ENCODE assay signal across 12 cellular contexts in the genomic region with DNA sequence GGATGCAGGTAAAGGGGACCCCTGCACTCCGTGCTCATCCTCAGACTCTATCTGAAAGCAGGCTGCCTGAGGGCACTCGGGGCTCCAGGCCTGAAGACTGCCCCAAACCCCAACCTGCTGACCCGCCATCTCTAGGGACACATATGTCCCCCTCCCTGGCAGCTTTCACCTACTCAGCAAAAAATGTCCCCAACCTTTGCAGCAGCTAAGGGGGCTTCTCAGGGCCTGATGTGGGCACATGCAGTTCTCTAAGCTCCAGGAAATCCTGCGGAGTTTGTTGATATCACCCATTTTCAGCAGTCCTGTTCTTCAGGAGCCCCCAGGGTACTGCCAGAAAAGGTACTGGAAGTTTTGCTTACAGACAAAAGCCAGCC. TPM values are rescaled to one million over a fixed set of nuclear protein-coding genes. Genes with fewer than 3 reads are reported as not detected.
DNase-seq lines count a peak whose midpoint lies in the region; ATAC-seq, FAIRE-seq and TF ChIP-seq lines count a peak whose summit lies in the region.
"Had no signal": no experiment of that assay in that cellular context is flagged by ENCODE, and none has a peak within 500 bp of the region (broad histone marks: within the 10 kb centered on the region; RNA-seq: fewer than 3 reads in every experiment).

No MANE protein-coding gene starts in this region.

- peaks cover 17% of the 10 kb centered on the region for H3K4me1 Mint-ChIP-seq in neural crest cell
- peaks cover 15 to 16% of the 10 kb centered on the region in 2 donors for H3K4me1 Mint-ChIP-seq in natural killer cell treated with Interleukin-12 subunit alpha and Interleukin-12 subunit beta and Interleukin-15 and Interleukin-18, amount 100 ng/mL, for 72 hours (ENCODE audit: low read depth in 2 of 2)

- H3K4me3 ChIP-seq in BLaER1 (no peak overlapping the region), NT2/D1 (ENCODE audit: insufficient read length, low read depth) (no peak overlapping the region), K562 (no peak overlapping the region)

- H3K9ac ChIP-seq in BLaER1 (0 out of 2 replicates have a peak overlapping the region, but pooled peaks have one; percentile 29), NT2/D1 (ENCODE audit: insufficient read length, low read depth) (peak overlapping the region; percentile 44), K562 (ENCODE audit: insufficient read depth in 1 of 2, low read depth in 2 of 2, low read length in 2 of 2) (peak overlapping the region in 1 of 2 experiments; percentile 80; a peak in 2 of 4 replicates)

- CTCF ChIA-PET in K562 (lab: Yijun Ruan, JAX; ENCODE audit: low intra/inter-chr PET ratio) = no interaction called here

- H3K9me1 ChIP-seq in K562 (ENCODE audit: control insufficient read depth, insufficient read depth, low read length) = peaks cover 8% of the 10 kb centered on the region

- DNase-seq in NT2/D1 (ENCODE audit: low read depth, low spot score) (no peak), K562 (ENCODE audit: extremely low read depth in 1 of 4, low spot score in 3 of 4) (no peak), neural crest cell (ENCODE audit: low read depth, low spot score) (no peak), SK-N-DZ (ENCODE audit: low spot score) (no peak)
- no peak for DNase-seq in natural killer cell treated with Interleukin-12 subunit alpha and Interleukin-12 subunit beta and Interleukin-15 and Interleukin-18, amount 100 ng/mL, for 72 hours (ENCODE audit: low spot score)
- DNase-seq: CD8-positive, alpha-beta memory T cell; HCEC 1CT had no signal

- H3K9me3 ChIP-seq in BLaER1 (no peaks in the 10 kb centered on the region), NT2/D1 (ENCODE audit: insufficient read depth, low read length) (no peaks in the 10 kb centered on the region), K562 (replicated peaks; ENCODE audit: control insufficient read depth, insufficient read depth, low read depth, low read length) (no peaks in the 10 kb centered on the region)

- 86% methylated on average over 4 of the region's 4 CpGs for WGBS in K562 (ENCODE audit: insufficient coverage, low coverage, missing lambda C conversion rate)

- no peak overlapping the region for H2AFZ ChIP-seq in K562 (ENCODE audit: low read depth, low read length)

- FAIRE-seq in K562 (lab: Jason Lieb, UNC) = no peak
- FAIRE-seq: GM12891 had no signal

- no peak; the same call in 1 of the 2 replicates for TF ChIP-seq POLR2A in K562 (conservative IDR thresholded peaks at IDR 0.05)

- H3K27ac Mint-ChIP-seq in neural crest cell (ENCODE audit: unreplicated experiment) = no peak overlapping the region
- no peak overlapping the region for H3K27ac Mint-ChIP-seq in natural killer cell treated with Interleukin-12 subunit alpha and Interleukin-12 subunit beta and Interleukin-15 and Interleukin-18, amount 100 ng/mL, for 72 hours

- H3K27me3 ChIP-seq in BLaER1 (no peaks in the 10 kb centered on the region), NT2/D1 (ENCODE audit: insufficient read depth, insufficient read length) (no peaks in the 10 kb centered on the region), K562 (ENCODE audit: control insufficient read depth in 2 of 2, insufficient read depth in 2 of 2, low read length in 2 of 2) (no peaks in the 10 kb centered on the region)

- H4K20me1 ChIP-seq in BLaER1 (peaks cover 82% of the 10 kb centered on the region), K562 (replicated peaks; ENCODE audit: control insufficient read depth, insufficient read depth, low read length) (peaks cover 4% of the 10 kb centered on the region; the same call in 1 of the 2 replicates)

- intact Hi-C loops in K562 (cut with micrococcal nuclease) = loop anchor here (10.0 kb wide), 1 partner anchor 94 kb away; no protein-coding TSS in a partner anchor

- H3K4me2 ChIP-seq in BLaER1 (no peak overlapping the region), K562 (ENCODE audit: insufficient read depth, low read length) (no peak overlapping the region)

- no peaks in the 10 kb centered on the region for H3K36me3 Mint-ChIP-seq in neural crest cell (ENCODE audit: low read depth)
- peaks cover under 1% of the 10 kb centered on the region for H3K36me3 Mint-ChIP-seq in natural killer cell treated with Interleukin-12 subunit alpha and Interleukin-12 subunit beta and Interleukin-15 and Interleukin-18, amount 100 ng/mL, for 72 hours

- H3K4me1 ChIP-seq in BLaER1 (peaks cover 27% of the 10 kb centered on the region), NT2/D1 (ENCODE audit: insufficient read depth, insufficient read length) (peaks cover 24% of the 10 kb centered on the region), K562 (replicated peaks in 1 of 2; ENCODE audit: control insufficient read depth in 2 of 2, insufficient read depth in 2 of 2, low read length in 2 of 2) (peaks cover 16 to 59% of the 10 kb centered on the region in 2 experiments)

- H3K27ac ChIP-seq in BLaER1 (no peak overlapping the region), K562 (ENCODE audit: extremely low read depth, low read depth, low read length) (no peak overlapping the region)

- TF ChIP-seq EP300 in K562 (IDR thresholded peaks at IDR 0.05; ENCODE audit: low read length) = no peak

- in situ Hi-C loops in K562 (cut with MboI) = no loop called here

- POLR2A ChIA-PET in K562 (lab: Yijun Ruan, JAX) = interaction anchor here (0.6 to 1.5 kb wide), 5 partner anchors 7 to 315 kb away, joined by 3 to 5 read pairs (median 4); partner anchors contain the start of gene ZMYND19

- peak overlapping the region; percentile 56 for H3K4me3 Mint-ChIP-seq in neural crest cell
- no peak overlapping the region for H3K4me3 Mint-ChIP-seq in natural killer cell treated with Interleukin-12 subunit alpha and Interleukin-12 subunit beta and Interleukin-15 and Interleukin-18, amount 100 ng/mL, for 72 hours

- peaks cover 74% of the 10 kb centered on the region for H3K36me3 ChIP-seq in BLaER1
- peaks cover 76% of the 10 kb centered on the region for H3K36me3 ChIP-seq in NT2/D1 (ENCODE audit: insufficient read depth, insufficient read length, low read length)
- peaks cover 75% of the 10 kb centered on the region; the same call in 2 of the 3 replicates for H3K36me3 ChIP-seq in K562 (ENCODE audit: control insufficient read depth, insufficient read depth, low read length)

- H3K9me3 Mint-ChIP-seq in neural crest cell = no peaks in the 10 kb centered on the region
- H3K9me3 Mint-ChIP-seq in natural killer cell treated with Interleukin-12 subunit alpha and Interleukin-12 subunit beta and Interleukin-15 and Interleukin-18, amount 100 ng/mL, for 72 hours = no peaks in the 10 kb centered on the region
- H3K9me3 Mint-ChIP-seq: CD8-positive, alpha-beta memory T cell had no signal

- peaks cover 28% of the 10 kb centered on the region for H3K79me2 ChIP-seq in K562 (ENCODE audit: control insufficient read depth, insufficient read depth, low read length)

- no peak for TF ChIP-seq RAD21 in K562 (CRISPR knock-in tag; conservative IDR thresholded peaks at IDR 0.05 in 1 of 2, IDR thresholded peaks at IDR 0.05 in 1 of 2)

- BruUV-seq in K562 (replicated peaks; lab: Mats Ljungman, UMichigan) = no TSS peak

- ATAC-seq in K562 = no peak
- ATAC-seq in natural killer cell treated with Interleukin-12 subunit alpha and Interleukin-12 subunit beta and Interleukin-15 and Interleukin-18, amount 100 ng/mL, for 72 hours = no peak
- ATAC-seq in HG03039 (IDR thresholded peaks at IDR 0.05; ENCODE audit: unreplicated experiment) = no peak
- no peak for ATAC-seq in GM18858 (IDR thresholded peaks at IDR 0.05; ENCODE audit: unreplicated experiment)

- no peaks in the 10 kb centered on the region for H3K27me3 Mint-ChIP-seq in neural crest cell (ENCODE audit: low read depth)
- no peaks in the 10 kb centered on the region for H3K27me3 Mint-ChIP-seq in natural killer cell treated with Interleukin-12 subunit alpha and Interleukin-12 subunit beta and Interleukin-15 and Interleukin-18, amount 100 ng/mL, for 72 hours

- no peak for TF ChIP-seq CTCF in K562 (IDR thresholded peaks at IDR 0.05 in 2 of 3, conservative IDR thresholded peaks at IDR 0.05 in 1 of 3; ENCODE audit: insufficient read depth in 2 of 3, low read depth in 1 of 3, low read length in 3 of 3)
- no peak for TF ChIP-seq CTCF in neural crest cell (conservative IDR thresholded peaks at IDR 0.05)

RNA-seq across cellular contexts. Expression of gene DPH7, which starts 2.2 kb away (rescaled TPM):
- total RNA-seq in K562 (2011; cell fraction: chromatin; rRNA removed; ENCODE audit: low replicate concordance) = 207 and 328 TPM in 2 replicates
- 176 and 183 TPM in 2 replicates for total RNA-seq in K562 (2011; cell fraction: nucleolus; rRNA removed)
- total RNA-seq in K562 (2011; cell fraction: nucleoplasm; rRNA removed) = 193 and 208 TPM in 2 replicates
- total RNA-seq in K562 (2014; rRNA removed) (49.7 and 54.8 TPM in 2 replicates), K562 (2014; rRNA removed; fragmentation: Illumina TruSeq; extraction: Trizol) (25.5 and 31.8 TPM in 2 replicates), K562 (2015; rRNA removed; fragmentation: Illumina TruSeq; extraction: Trizol) (30.8 and 31.4 TPM in 2 replicates), K562 (2021) (53.0 and 54.0 TPM in 2 replicates), neural crest cell (59.0 and 63.0 TPM in 2 replicates)
- polyA plus RNA-seq in K562 (2011; rRNA removed) (56.1 and 64.2 TPM in 2 replicates), K562 (2014; fragmentation: Illumina TruSeq; extraction: Trizol) (37.1 and 41.3 TPM in 2 replicates), K562 (2014; fragmentation: Nextera tagmentation; extraction: Ambion mirVana) (10 to 100 TPM; 13.9 to 21.4 TPM), K562 (2014; rRNA removed) (65.5 and 68.6 TPM in 2 replicates)
- 42.3 and 50.6 TPM in 2 replicates for polyA plus RNA-seq in K562 (2011; cell fraction: cytosol; rRNA removed)
- polyA plus RNA-seq in K562 (2011; cell fraction: nucleus; rRNA removed) = 337 and 348 TPM in 2 replicates
- polyA plus RNA-seq in K562 (2012) = 32.2 and 49.3 TPM in 2 replicates
- polyA minus RNA-seq in K562 (2011; rRNA and poly(A)+ RNA removed) = 24.1 and 28.0 TPM in 2 replicates
- 10.1 and 16.2 TPM in 2 replicates for polyA minus RNA-seq in K562 (2011; cell fraction: cytosol; rRNA and poly(A)+ RNA removed)
- 42.9 and 65.3 TPM in 2 replicates for polyA minus RNA-seq in K562 (2011; cell fraction: nucleus; rRNA and poly(A)+ RNA removed)
- total RNA-seq in natural killer cell treated with Interleukin-12 subunit alpha and Interleukin-12 subunit beta and Interleukin-15 and Interleukin-18, amount 100 ng/mL, for 72 hours = 10 to 100 TPM; 32.5 to 78.0 TPM
- polyA plus RNA-seq in SK-N-DZ (2014; cell fraction: cytosol; rRNA removed) = 86.2 and 109 TPM in 2 replicates
- polyA plus RNA-seq in SK-N-DZ (2014; cell fraction: nucleus; rRNA removed) = 392 and 393 TPM in 2 replicates

RNA-seq across cellular contexts. Expression of gene ZMYND19, which starts 9.4 kb away (rescaled TPM):
- total RNA-seq in K562 (2011; cell fraction: chromatin; rRNA removed; ENCODE audit: low replicate concordance) = 64.8 and 136 TPM in 2 replicates
- total RNA-seq in K562 (2011; cell fraction: nucleolus; rRNA removed) = 82.2 and 86.9 TPM in 2 replicates
- 72.2 and 86.4 TPM in 2 replicates for total RNA-seq in K562 (2011; cell fraction: nucleoplasm; rRNA removed)
- total RNA-seq in K562 (2014; rRNA removed) (71.7 and 91.1 TPM in 2 replicates), K562 (2014; rRNA removed; fragmentation: Illumina TruSeq; extraction: Trizol) (25.8 and 29.0 TPM in 2 replicates), K562 (2015; rRNA removed; fragmentation: Illumina TruSeq; extraction: Trizol) (53.8 and 54.1 TPM in 2 replicates), K562 (2021) (80.9 and 86.7 TPM in 2 replicates), neural crest cell (71.9 and 72.6 TPM in 2 replicates)
- polyA plus RNA-seq in K562 (2011; rRNA removed) (38.8 and 44.0 TPM in 2 replicates), K562 (2014; fragmentation: Illumina TruSeq; extraction: Trizol) (33.6 and 44.3 TPM in 2 replicates), K562 (2014; fragmentation: Nextera tagmentation; extraction: Ambion mirVana) (1 to 10 TPM; 1.0 to 2.4 TPM), K562 (2014; rRNA removed) (71.0 and 71.7 TPM in 2 replicates)
- 44.8 and 62.0 TPM in 2 replicates for polyA plus RNA-seq in K562 (2011; cell fraction: cytosol; rRNA removed)
- 169 and 210 TPM in 2 replicates for polyA plus RNA-seq in K562 (2011; cell fraction: nucleus; rRNA removed)
- 34.1 and 42.5 TPM in 2 replicates for polyA plus RNA-seq in K562 (2012)
- 13.9 and 22.3 TPM in 2 replicates for polyA minus RNA-seq in K562 (2011; rRNA and poly(A)+ RNA removed)
- polyA minus RNA-seq in K562 (2011; cell fraction: cytosol; rRNA and poly(A)+ RNA removed) = 23.8 and 30.1 TPM in 2 replicates
- 27.6 and 35.2 TPM in 2 replicates for polyA minus RNA-seq in K562 (2011; cell fraction: nucleus; rRNA and poly(A)+ RNA removed)
- total RNA-seq in natural killer cell treated with Interleukin-12 subunit alpha and Interleukin-12 subunit beta and Interleukin-15 and Interleukin-18, amount 100 ng/mL, for 72 hours = 10 to 100 TPM; 31.5 to 96.1 TPM
- polyA plus RNA-seq in SK-N-DZ (2014; cell fraction: cytosol; rRNA removed) = 88.9 and 95.8 TPM in 2 replicates
- polyA plus RNA-seq in SK-N-DZ (2014; cell fraction: nucleus; rRNA removed) = 178 and 188 TPM in 2 replicates

RNA-seq across cellular contexts. Expression of gene ARRDC1, which starts 24.5 kb away (rescaled TPM):
- 63.1 and 259 TPM in 2 replicates for total RNA-seq in K562 (2011; cell fraction: chromatin; rRNA removed; ENCODE audit: low replicate concordance)
- total RNA-seq in K562 (2011; cell fraction: nucleolus; rRNA removed) = 190 and 191 TPM in 2 replicates
- 87.1 and 99.6 TPM in 2 replicates for total RNA-seq in K562 (2011; cell fraction: nucleoplasm; rRNA removed)
- total RNA-seq in K562 (2014; rRNA removed) (33.7 and 37.2 TPM in 2 replicates), K562 (2014; rRNA removed; fragmentation: Illumina TruSeq; extraction: Trizol) (4.1 and 5.8 TPM in 2 replicates), K562 (2015; rRNA removed; fragmentation: Illumina TruSeq; extraction: Trizol) (10.4 and 14.9 TPM in 2 replicates), K562 (2021) (32.2 and 32.5 TPM in 2 replicates), neural crest cell (18.1 and 20.1 TPM in 2 replicates)
- polyA plus RNA-seq in K562 (2011; rRNA removed) (24.5 and 34.0 TPM in 2 replicates), K562 (2014; fragmentation: Illumina TruSeq; extraction: Trizol) (18.6 and 24.3 TPM in 2 replicates), K562 (2014; fragmentation: Nextera tagmentation; extraction: Ambion mirVana) (under 1 TPM; 0.21 to 0.63 TPM), K562 (2014; rRNA removed) (45.3 and 47.0 TPM in 2 replicates)
- 36.0 and 79.6 TPM in 2 replicates for polyA plus RNA-seq in K562 (2011; cell fraction: cytosol; rRNA removed)
- 220 and 374 TPM in 2 replicates for polyA plus RNA-seq in K562 (2011; cell fraction: nucleus; rRNA removed)
- 26.1 and 37.6 TPM in 2 replicates for polyA plus RNA-seq in K562 (2012)
- 9.5 and 12.2 TPM in 2 replicates for polyA minus RNA-seq in K562 (2011; rRNA and poly(A)+ RNA removed)
- polyA minus RNA-seq in K562 (2011; cell fraction: cytosol; rRNA and poly(A)+ RNA removed) = 14.6 and 18.9 TPM in 2 replicates
- polyA minus RNA-seq in K562 (2011; cell fraction: nucleus; rRNA and poly(A)+ RNA removed) = 40.5 and 60.7 TPM in 2 replicates
- 10 to 100 TPM; 56.6 to 64.7 TPM for total RNA-seq in natural killer cell treated with Interleukin-12 subunit alpha and Interleukin-12 subunit beta and Interleukin-15 and Interleukin-18, amount 100 ng/mL, for 72 hours
- polyA plus RNA-seq in SK-N-DZ (2014; cell fraction: cytosol; rRNA removed) = 15.9 and 21.1 TPM in 2 replicates
- 72.2 and 94.4 TPM in 2 replicates for polyA plus RNA-seq in SK-N-DZ (2014; cell fraction: nucleus; rRNA removed)

RNA-seq across cellular contexts. Expression of gene MRPL41, which starts 29.3 kb away (rescaled TPM):
- total RNA-seq in K562 (2011; cell fraction: chromatin; rRNA removed; ENCODE audit: low replicate concordance) = 2.1 and 9.1 TPM in 2 replicates
- total RNA-seq in K562 (2011; cell fraction: nucleolus; rRNA removed) = 19.8 and 28.3 TPM in 2 replicates
- 9.6 and 10.5 TPM in 2 replicates for total RNA-seq in K562 (2011; cell fraction: nucleoplasm; rRNA removed)
- total RNA-seq in K562 (2014; rRNA removed) (239 and 259 TPM in 2 replicates), K562 (2014; rRNA removed; fragmentation: Illumina TruSeq; extraction: Trizol) (9.2 and 11.6 TPM in 2 replicates), K562 (2015; rRNA removed; fragmentation: Illumina TruSeq; extraction: Trizol) (54.9 and 58.3 TPM in 2 replicates), K562 (2021) (146 and 158 TPM in 2 replicates), neural crest cell (40.9 and 42.0 TPM in 2 replicates)
- polyA plus RNA-seq in K562 (2011; rRNA removed) (21.6 and 23.7 TPM in 2 replicates), K562 (2014; fragmentation: Illumina TruSeq; extraction: Trizol) (10.4 and 32.9 TPM in 2 replicates), K562 (2014; fragmentation: Nextera tagmentation; extraction: Ambion mirVana) (1 to 10 TPM; 2.6 to 4.1 TPM), K562 (2014; rRNA removed) (184 and 216 TPM in 2 replicates)
- 35.6 and 169 TPM in 2 replicates for polyA plus RNA-seq in K562 (2011; cell fraction: cytosol; rRNA removed)
- polyA plus RNA-seq in K562 (2011; cell fraction: nucleus; rRNA removed) = 18.9 and 28.4 TPM in 2 replicates
- 75.7 and 99.4 TPM in 2 replicates for polyA plus RNA-seq in K562 (2012)
- 1.7 and 3.9 TPM in 2 replicates for polyA minus RNA-seq in K562 (2011; rRNA and poly(A)+ RNA removed)
- 21.6 and 22.5 TPM in 2 replicates for polyA minus RNA-seq in K562 (2011; cell fraction: cytosol; rRNA and poly(A)+ RNA removed)
- polyA minus RNA-seq in K562 (2011; cell fraction: nucleus; rRNA and poly(A)+ RNA removed) = 4.7 and 8.7 TPM in 2 replicates
- total RNA-seq in natural killer cell treated with Interleukin-12 subunit alpha and Interleukin-12 subunit beta and Interleukin-15 and Interleukin-18, amount 100 ng/mL, for 72 hours = 10 to 100 TPM; 35.9 to 48.6 TPM
- polyA plus RNA-seq in SK-N-DZ (2014; cell fraction: cytosol; rRNA removed) = 28.9 and 35.2 TPM in 2 replicates
- polyA plus RNA-seq in SK-N-DZ (2014; cell fraction: nucleus; rRNA removed) = 25.8 and 41.2 TPM in 2 replicates

RNA-seq across cellular contexts. Expression of gene PNPLA7, which starts 30.7 kb away (rescaled TPM):
- total RNA-seq in K562 (2011; cell fraction: chromatin; rRNA removed; ENCODE audit: low replicate concordance) = 2.8 and 5.5 TPM in 2 replicates
- total RNA-seq in K562 (2011; cell fraction: nucleolus; rRNA removed) = 2.0 and 3.0 TPM in 2 replicates
- total RNA-seq in K562 (2011; cell fraction: nucleoplasm; rRNA removed) = 2.3 and 3.4 TPM in 2 replicates
- total RNA-seq in K562 (2014; rRNA removed) (0.14 and 0.45 TPM in 2 replicates), K562 (2014; rRNA removed; fragmentation: Illumina TruSeq; extraction: Trizol) (0.04 TPM in 1 of 2 replicates, not detected in the other), K562 (2015; rRNA removed; fragmentation: Illumina TruSeq; extraction: Trizol) (0.19 and 0.22 TPM in 2 replicates), K562 (2021) (0.58 and 0.75 TPM in 2 replicates), neural crest cell (1.8 and 2.2 TPM in 2 replicates)
- polyA plus RNA-seq in K562 (2011; rRNA removed) (0.17 and 0.66 TPM in 2 replicates), K562 (2014; fragmentation: Illumina TruSeq; extraction: Trizol) (0.31 and 0.44 TPM in 2 replicates), K562 (2014; fragmentation: Nextera tagmentation; extraction: Ambion mirVana) (under 1 TPM in 1 of 2 experiments, not detected in 1; 0.01 TPM), K562 (2014; rRNA removed) (0.78 and 0.85 TPM in 2 replicates)
- polyA plus RNA-seq in K562 (2011; cell fraction: cytosol; rRNA removed) = 0.16 and 0.19 TPM in 2 replicates
- 4.1 and 5.1 TPM in 2 replicates for polyA plus RNA-seq in K562 (2011; cell fraction: nucleus; rRNA removed)
- 0.95 and 2.4 TPM in 2 replicates for polyA plus RNA-seq in K562 (2012)
- polyA minus RNA-seq in K562 (2011; rRNA and poly(A)+ RNA removed) = 0.07 and 0.12 TPM in 2 replicates
- polyA minus RNA-seq in K562 (2011; cell fraction: cytosol; rRNA and poly(A)+ RNA removed) = 0.19 and 0.46 TPM in 2 replicates
- 0.54 and 1.00 TPM in 2 replicates for polyA minus RNA-seq in K562 (2011; cell fraction: nucleus; rRNA and poly(A)+ RNA removed)
- total RNA-seq in natural killer cell treated with Interleukin-12 subunit alpha and Interleukin-12 subunit beta and Interleukin-15 and Interleukin-18, amount 100 ng/mL, for 72 hours = 1 to 10 TPM; 1.2 to 7.1 TPM
- 0.49 and 1.2 TPM in 2 replicates for polyA plus RNA-seq in SK-N-DZ (2014; cell fraction: cytosol; rRNA removed)
- polyA plus RNA-seq in SK-N-DZ (2014; cell fraction: nucleus; rRNA removed) = 9.1 and 11.6 TPM in 2 replicates
- total RNA-seq: H4 had no signal
